In the genomic region with DNA sequence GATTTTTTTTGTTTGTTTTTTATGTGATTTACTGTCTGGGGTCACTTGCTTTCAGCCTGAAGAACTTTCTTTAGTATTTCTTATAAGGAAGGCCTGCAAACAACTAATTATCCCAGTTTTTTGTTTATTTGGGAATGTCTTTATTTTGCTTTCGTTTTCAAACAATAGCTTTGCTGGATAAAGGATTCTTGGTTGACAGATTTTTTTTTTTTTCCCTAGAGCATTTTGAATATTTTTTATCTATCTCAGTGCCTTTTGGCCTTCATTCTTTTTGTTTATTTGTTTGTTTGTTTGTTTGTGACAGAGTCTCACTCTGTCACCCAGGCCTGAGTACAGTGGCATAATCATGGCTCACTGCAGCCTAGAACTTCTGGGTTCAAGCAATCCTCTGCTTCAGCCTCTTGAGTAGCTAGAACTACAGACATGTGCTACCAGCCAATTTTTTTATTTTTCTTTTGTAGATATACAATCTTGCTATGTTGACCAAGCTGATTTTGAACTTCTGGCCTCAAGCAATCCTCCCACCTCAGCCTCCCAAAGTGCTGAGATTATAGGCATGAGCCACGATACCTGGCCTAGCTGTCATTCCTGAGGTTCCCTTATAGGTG, we compare ENCODE assay signal across 31 cellular contexts. TPM values are rescaled to one million over a fixed set of nuclear protein-coding genes. Genes with fewer than 3 reads are reported as not detected.
"Had no signal": no experiment of that assay in that cellular context is flagged by ENCODE, and none has a peak within 500 bp of the region (broad histone marks: within the 10 kb centered on the region; RNA-seq: fewer than 3 reads in every experiment).

No MANE protein-coding gene starts in this region.

- H3K36me3 ChIP-seq: gastroesophageal sphincter, spleen, tibial nerve, upper lobe of right lung, vagina had no signal

- H3K9me3 ChIP-seq: testis had no signal

- H3K27me3 ChIP-seq: gastroesophageal sphincter, spleen, testis, tibial nerve, upper lobe of right lung, vagina had no signal

- DNase-seq: cortex of kidney; effector memory CD4-positive, alpha-beta T cell; immature natural killer cell; kidney; left colon; naive thymus-derived CD4-positive, alpha-beta T cell; nephron progenitor cell; psoas muscle; retina; spleen; stimulated activated CD4-positive, alpha-beta T cell treated with anti-CD3 and anti-CD28 coated beads, Interleukin-15, amount 100 ng/mL, for 24 hours; stimulated activated CD4-positive, alpha-beta T cell treated with anti-CD3 and anti-CD28 coated beads, Interleukin-2, amount 100 ng/mL, for 24 hours; stimulated activated CD4-positive, alpha-beta T cell treated with anti-CD3 and anti-CD28 coated beads, Interleukin-4, amount 100 ng/mL, for 4 hours; stimulated activated naive B cell treated with anti-CD40 and anti-IgM and Interleukin-4, amounts not matched to agents 10 μg/mL and 1 μg/mL and 100 μg/mL, for 72 hours; stimulated activated naive CD8-positive, alpha-beta T cell treated with anti-CD3 and anti-CD28 coated beads, Interleukin-15, amount 100 ng/mL, for 72 hours; testis; upper lobe of right lung had no signal

- H3K27ac ChIP-seq: gastroesophageal sphincter, psoas muscle, spleen, testis, tibial nerve, upper lobe of right lung, vagina had no signal

- H3K4me1 ChIP-seq: gastroesophageal sphincter, psoas muscle, spleen, testis, tibial nerve, upper lobe of right lung, vagina had no signal

- FAIRE-seq: endometrium, kidney had no signal

- H3K4me3 ChIP-seq: gastroesophageal sphincter, psoas muscle, spleen, testis, tibial nerve, upper lobe of right lung, vagina had no signal

- ATAC-seq: esophagus mucosa; gastroesophageal sphincter; left colon; naive thymus-derived CD4-positive, alpha-beta T cell; psoas muscle; sciatic nerve; stimulated activated naive B cell treated with anti-CD40 and anti-IgM and Interleukin-4, amounts not matched to agents 10 μg/mL and 1 μg/mL and 100 μg/mL, for 72 hours; stimulated activated naive CD8-positive, alpha-beta T cell treated with anti-CD3 and anti-CD28 coated beads, Interleukin-15, amount 100 ng/mL, for 72 hours; upper lobe of right lung had no signal

RNA-seq across cellular contexts. Expression of gene FKBP6, which starts 59.4 kb away (rescaled TPM):
- total RNA-seq: esophagus mucosa, fibroblast of lung, fibroblast of villous mesenchyme, gastroesophageal sphincter, left colon, liver, lung microvascular endothelial cell, mesenteric fat pad, mononuclear cell, omental fat pad, psoas muscle, sciatic nerve, spleen, subcutaneous adipose tissue, tibial nerve, upper lobe of right lung, vagina had no signal
- polyA plus RNA-seq: fibroblast of lung; immature natural killer cell; liver; naive thymus-derived CD4-positive, alpha-beta T cell; psoas muscle had no signal

RNA-seq across cellular contexts. Expression of gene TRIM50, which starts 59.4 kb away (rescaled TPM):
- total RNA-seq: esophagus mucosa; fibroblast of lung; fibroblast of villous mesenchyme; lung microvascular endothelial cell; mononuclear cell; naive thymus-derived CD4-positive, alpha-beta T cell; vagina had no signal
- polyA plus RNA-seq: fibroblast of lung; immature natural killer cell; naive thymus-derived CD4-positive, alpha-beta T cell had no signal
